Comparison of ENCODE assay signal across 26 cellular contexts in genomic region chr2:58157754-58158153, GRCh38.
"Had no signal": no experiment of that assay in that cellular context is flagged by ENCODE, and none has a peak within 500 bp of the region (broad histone marks: within the 10 kb centered on the region; RNA-seq: fewer than 3 reads in every experiment).

No MANE protein-coding gene starts in this region.

- H3K9me3 ChIP-seq: body of pancreas, esophagus muscularis mucosa, gastrocnemius medialis, thoracic aorta, vagina had no signal

- H3K4me3 Mint-ChIP-seq: activated naive CD4-positive, alpha-beta T cell treated with anti-CD3 and anti-CD28 coated beads, Interleukin-2, amount 10 ng/mL, durations not matched to agents 7 days and 5 days; activated naive CD8-positive, alpha-beta T cell treated with anti-CD3 and anti-CD28 coated beads, Interleukin-2, amount 50 U/mL, for 24 hours; dendritic cell treated with granulocyte-macrophage colony-stimulating factor and Interleukin-4, amounts not matched to agents 40 ng/mL and 50 ng/mL, for 4 days; mesothelial cell of epicardium; naive thymus-derived CD8-positive, alpha-beta T cell; neural progenitor cell; type B pancreatic cell had no signal

- H3K27ac Mint-ChIP-seq: activated naive CD4-positive, alpha-beta T cell treated with anti-CD3 and anti-CD28 coated beads, Interleukin-2, amount 10 ng/mL, durations not matched to agents 7 days and 5 days; activated naive CD8-positive, alpha-beta T cell treated with anti-CD3 and anti-CD28 coated beads, Interleukin-2, amount 50 U/mL, for 24 hours; dendritic cell treated with granulocyte-macrophage colony-stimulating factor and Interleukin-4, amounts not matched to agents 40 ng/mL and 50 ng/mL, for 4 days; naive thymus-derived CD8-positive, alpha-beta T cell; neural progenitor cell; type B pancreatic cell had no signal

- H3K4me1 ChIP-seq: body of pancreas, esophagus muscularis mucosa, gastrocnemius medialis, left ventricle myocardium inferior, vagina had no signal

- H3K27ac ChIP-seq: body of pancreas, cardiac muscle cell, esophagus muscularis mucosa, gastrocnemius medialis, left ventricle myocardium inferior, neural progenitor cell, thoracic aorta, vagina had no signal

- H3K4me2 ChIP-seq: neural progenitor cell had no signal

- H3K4me3 ChIP-seq: body of pancreas, cardiac muscle cell, esophagus muscularis mucosa, gastrocnemius medialis, left ventricle myocardium inferior, neural progenitor cell, thoracic aorta, vagina had no signal

- H3K27me3 ChIP-seq: body of pancreas, cardiac muscle cell, esophagus muscularis mucosa, gastrocnemius medialis, neural progenitor cell, vagina had no signal

- H3K4me1 Mint-ChIP-seq: activated naive CD4-positive, alpha-beta T cell treated with anti-CD3 and anti-CD28 coated beads, Interleukin-2, amount 10 ng/mL, durations not matched to agents 7 days and 5 days; activated naive CD8-positive, alpha-beta T cell treated with anti-CD3 and anti-CD28 coated beads, Interleukin-2, amount 50 U/mL, for 24 hours; naive thymus-derived CD8-positive, alpha-beta T cell had no signal

- H3K9me3 Mint-ChIP-seq: activated naive CD8-positive, alpha-beta T cell treated with anti-CD3 and anti-CD28 coated beads, Interleukin-2, amount 50 U/mL, for 24 hours; dendritic cell treated with granulocyte-macrophage colony-stimulating factor and Interleukin-4, amounts not matched to agents 40 ng/mL and 50 ng/mL, for 4 days; neural progenitor cell; type B pancreatic cell had no signal

- H3K27me3 Mint-ChIP-seq: activated naive CD4-positive, alpha-beta T cell treated with anti-CD3 and anti-CD28 coated beads, Interleukin-2, amount 10 ng/mL, durations not matched to agents 7 days and 5 days; activated naive CD8-positive, alpha-beta T cell treated with anti-CD3 and anti-CD28 coated beads, Interleukin-2, amount 50 U/mL, for 24 hours; dendritic cell treated with granulocyte-macrophage colony-stimulating factor and Interleukin-4, amounts not matched to agents 40 ng/mL and 50 ng/mL, for 4 days; naive thymus-derived CD8-positive, alpha-beta T cell; type B pancreatic cell had no signal

- DNase-seq: activated CD4-positive, alpha-beta T cell treated with anti-CD3 and anti-CD28 coated beads for 4 hours; activated CD4-positive, alpha-beta T cell treated with anti-CD3 and anti-CD28 coated beads, Interleukin-2, amount 50 U/mL, for 48 hours; activated CD4-positive, CD25-positive, alpha-beta regulatory T cell; activated effector memory CD4-positive, alpha-beta T cell treated with anti-CD3 and anti-CD28 coated beads, Interleukin-2, amount 50 U/mL, for 16 hours; activated naive CD4-positive, alpha-beta T cell treated with anti-CD3 and anti-CD28 coated beads, Interleukin-2, amount 10 ng/mL, durations not matched to agents 7 days and 5 days; activated naive CD8-positive, alpha-beta T cell treated with anti-CD3 and anti-CD28 coated beads, Interleukin-2, amount 50 U/mL, for 24 hours; body of pancreas; effector CD8-positive, alpha-beta T cell; gastrocnemius medialis; hypothalamus; left ventricle myocardium inferior; naive thymus-derived CD8-positive, alpha-beta T cell; posterior cingulate gyrus; stimulated activated CD4-positive, alpha-beta T cell treated with anti-CD3 and anti-CD28 coated beads, Interleukin-2, amount 100 ng/mL, for 48 hours; stimulated activated CD8-positive, alpha-beta memory T cell treated with anti-CD3 and anti-CD28 coated beads, Interleukin-4, amount 100 ng/mL, for 48 hours; stimulated activated naive CD4-positive, alpha-beta T cell; T1000 had no signal

- H2AFZ ChIP-seq: neural progenitor cell had no signal

- ATAC-seq: activated naive CD8-positive, alpha-beta T cell treated with anti-CD3 and anti-CD28 coated beads, Interleukin-2, amount 50 U/mL, for 24 hours; body of pancreas; gastrocnemius medialis; naive thymus-derived CD8-positive, alpha-beta T cell; sciatic nerve had no signal

- H3K9ac ChIP-seq: neural progenitor cell had no signal
